In the genomic region with DNA sequence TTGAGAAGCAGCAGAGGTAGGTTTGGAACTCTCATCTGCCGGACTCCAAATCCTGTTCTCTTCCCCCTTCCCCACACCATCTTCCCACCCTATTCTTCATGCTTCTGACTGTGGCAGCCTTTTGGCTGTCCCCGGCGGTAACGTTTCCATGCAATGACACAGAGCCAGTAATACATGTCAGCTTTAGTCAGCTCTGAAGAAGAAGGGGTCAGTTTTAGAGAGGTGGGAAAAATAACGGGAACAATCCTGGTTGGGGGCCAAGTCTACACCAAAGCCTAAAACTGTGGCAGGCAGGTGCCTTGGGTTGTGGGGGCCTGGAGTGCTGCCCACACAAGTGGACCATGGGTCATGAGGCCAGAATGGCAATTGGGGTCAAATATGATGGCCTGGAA, we compare ENCODE assay signal across 17 cellular contexts.
"Had no signal": no experiment of that assay in that cellular context is flagged by ENCODE, and none has a peak within 500 bp of the region (broad histone marks: within the 10 kb centered on the region; RNA-seq: fewer than 3 reads in every experiment).

No MANE protein-coding gene starts in this region.

- H3K36me3 Mint-ChIP-seq: immature natural killer cell had no signal

- H3K27me3 Mint-ChIP-seq: memory B cell had no signal

- H3K9me3 Mint-ChIP-seq: effector memory CD8-positive, alpha-beta T cell; immature natural killer cell; memory B cell had no signal

- H3K27ac ChIP-seq: epithelial cell of prostate, esophagus muscularis mucosa, gastroesophageal sphincter, left lung, lower lobe of right lung, ovary, right atrium auricular region had no signal

- H3K4me1 ChIP-seq: esophagus muscularis mucosa, gastroesophageal sphincter, left lung, right atrium auricular region had no signal

- H3K4me3 ChIP-seq: esophagus muscularis mucosa, gastroesophageal sphincter, left lung, lower lobe of right lung, ovary, right atrium auricular region had no signal

- H3K4me3 Mint-ChIP-seq: effector memory CD8-positive, alpha-beta T cell; immature natural killer cell; memory B cell; nephron had no signal

- H3K4me1 Mint-ChIP-seq: immature natural killer cell had no signal

- H3K27ac Mint-ChIP-seq: effector memory CD8-positive, alpha-beta T cell; immature natural killer cell; memory B cell; nephron had no signal

- H3K27me3 ChIP-seq: gastroesophageal sphincter, left lung, ovary, right atrium auricular region had no signal

- ATAC-seq: effector memory CD8-positive, alpha-beta T cell; gastroesophageal sphincter; left lung; lower lobe of right lung had no signal

- H3K9me3 ChIP-seq: esophagus muscularis mucosa, gastroesophageal sphincter, lower lobe of right lung, ovary, right atrium auricular region had no signal

- DNase-seq: effector memory CD8-positive, alpha-beta T cell; glutamatergic neuron; immature natural killer cell; left lung; lower lobe of right lung; midbrain; ovary; small intestine; stimulated activated CD4-positive, alpha-beta T cell treated with anti-CD3 and anti-CD28 coated beads, Interleukin-2, amount 100 ng/mL, for 48 hours; stimulated activated naive CD4-positive, alpha-beta T cell treated with Interleukin-2 at 50 U/mL for 16 hours; trophoblast cell had no signal

- H3K36me3 ChIP-seq: esophagus muscularis mucosa, gastroesophageal sphincter, left lung, lower lobe of right lung, ovary, right atrium auricular region had no signal
